1 cellular context compared by ENCODE assay signal in genomic region chr22:43926349-43926710, GRCh38.
TF ChIP-seq lines count a peak whose summit lies in the region.

No MANE protein-coding gene starts in this region.

TF ChIP-seq in HepG2, 621 proteins besides CTCF, POLR2A, EP300 and RAD21:
- peak; percentile 52; the same call in 1 of the 2 replicates for TF ChIP-seq ZFY (CRISPR knock-in tag; IDR thresholded peaks at IDR 0.05)
- TF ChIP-seq ZBTB33 (CRISPR knock-in tag; IDR thresholded peaks at IDR 0.05): no peak
- TF ChIP-seq ATF7 (IDR thresholded peaks at IDR 0.05): peak; percentile 41; the same call in 1 of the 2 replicates
- no peak for TF ChIP-seq ATF7 (CRISPR knock-in tag; IDR thresholded peaks at IDR 0.05)
